26 cellular contexts compared by ENCODE assay signal in genomic region chr20:61350500-61351250, GRCh38.
A peak's percentile ranks its signal among the peaks of the same experiment; 100 is the strongest.
DNase-seq lines count a peak whose midpoint lies in the region; TF ChIP-seq lines count a peak whose summit lies in the region.
"Had no signal": no experiment of that assay in that cellular context is flagged by ENCODE, and none has a peak within 500 bp of the region (broad histone marks: within the 10 kb centered on the region; RNA-seq: fewer than 3 reads in every experiment).

No MANE protein-coding gene starts in this region.

- no peak overlapping the region for H3K4me3 Mint-ChIP-seq in progenitor cell of endocrine pancreas (ENCODE audit: low read depth)
- no peak overlapping the region for H3K4me3 Mint-ChIP-seq in activated T-helper 2 cell treated with anti-CD3 and anti-CD28 coated beads, Interferon-gamma antibody, Interleukin-2, Interleukin-4, amounts not matched to agents 10 μg/mL and 5 μg/mL and 100 μg/mL, durations not matched to agents 14 hours and 24 hours and 36 hours (ENCODE audit: low read depth)
- H3K4me3 Mint-ChIP-seq: activated CD4-positive, alpha-beta T cell treated with anti-CD3 and anti-CD28 coated beads, Interleukin-2, amount 10 ng/mL, durations not matched to agents 7 days and 5 days; CD14-positive monocyte; central memory CD8-positive, alpha-beta T cell; memory B cell had no signal

- H3K36me3 Mint-ChIP-seq in progenitor cell of endocrine pancreas (ENCODE audit: insufficient read depth): no peaks in the 10 kb centered on the region
- no peaks in the 10 kb centered on the region for H3K36me3 Mint-ChIP-seq in activated T-helper 2 cell treated with anti-CD3 and anti-CD28 coated beads, Interferon-gamma antibody, Interleukin-2, Interleukin-4, amounts not matched to agents 10 μg/mL and 5 μg/mL and 100 μg/mL, durations not matched to agents 14 hours and 24 hours and 36 hours (ENCODE audit: low read depth)
- H3K36me3 Mint-ChIP-seq: CD14-positive monocyte, memory B cell had no signal

- in situ Hi-C loops in astrocyte of the cerebellum (cut with HindIII; ENCODE audit: low sequenced_read_pairs): loop anchor here (5.0 kb wide), 2 partner anchors 37 to 72 kb away; no protein-coding TSS in a partner anchor

- H3K27me3 Mint-ChIP-seq in progenitor cell of endocrine pancreas: peaks cover 22% of the 10 kb centered on the region
- no peaks in the 10 kb centered on the region for H3K27me3 Mint-ChIP-seq in activated T-helper 2 cell treated with anti-CD3 and anti-CD28 coated beads, Interferon-gamma antibody, Interleukin-2, Interleukin-4, amounts not matched to agents 10 μg/mL and 5 μg/mL and 100 μg/mL, durations not matched to agents 14 hours and 24 hours and 36 hours (ENCODE audit: low read depth)
- H3K27me3 Mint-ChIP-seq: activated CD4-positive, alpha-beta T cell treated with anti-CD3 and anti-CD28 coated beads, Interleukin-2, amount 10 ng/mL, durations not matched to agents 7 days and 5 days; memory B cell had no signal

- intact Hi-C loops in activated T-helper 2 cell treated with anti-CD3 and anti-CD28 coated beads, Interferon-gamma antibody, Interleukin-2, Interleukin-4, amounts not matched to agents 10 μg/mL and 5 μg/mL and 100 μg/mL, durations not matched to agents 14 hours and 24 hours and 36 hours (cut with micrococcal nuclease): no loop called here

- peaks cover 13% of the 10 kb centered on the region for H3K4me1 Mint-ChIP-seq in progenitor cell of endocrine pancreas (ENCODE audit: low read depth)
- H3K4me1 Mint-ChIP-seq in activated T-helper 2 cell treated with anti-CD3 and anti-CD28 coated beads, Interferon-gamma antibody, Interleukin-2, Interleukin-4, amounts not matched to agents 10 μg/mL and 5 μg/mL and 100 μg/mL, durations not matched to agents 14 hours and 24 hours and 36 hours (ENCODE audit: low read depth): no peaks in the 10 kb centered on the region
- H3K4me1 Mint-ChIP-seq: activated CD4-positive, alpha-beta T cell treated with anti-CD3 and anti-CD28 coated beads, Interleukin-2, amount 10 ng/mL, durations not matched to agents 7 days and 5 days; central memory CD8-positive, alpha-beta T cell; memory B cell had no signal

- TF ChIP-seq CTCF in HFF-Myc (IDR thresholded peaks at IDR 0.05; ENCODE audit: low read depth, low read length, missing control alignments) (peak; percentile 13), astrocyte of the cerebellum (IDR thresholded peaks at IDR 0.05; ENCODE audit: low read depth, low read length, missing control alignments) (peak; percentile 5), progenitor cell of endocrine pancreas (IDR thresholded peaks at IDR 0.05; ENCODE audit: unreplicated experiment) (peak; percentile 23)

- H3K4me3 ChIP-seq in HFF-Myc (replicated peaks; ENCODE audit: low read depth, low read length) (no peak overlapping the region), astrocyte of the cerebellum (ENCODE audit: low read depth, low read length) (no peak overlapping the region)
- H3K4me3 ChIP-seq: dorsolateral prefrontal cortex, right atrium auricular region had no signal

- H3K27ac Mint-ChIP-seq in progenitor cell of endocrine pancreas: no peak overlapping the region
- no peak overlapping the region for H3K27ac Mint-ChIP-seq in activated T-helper 2 cell treated with anti-CD3 and anti-CD28 coated beads, Interferon-gamma antibody, Interleukin-2, Interleukin-4, amounts not matched to agents 10 μg/mL and 5 μg/mL and 100 μg/mL, durations not matched to agents 14 hours and 24 hours and 36 hours
- H3K27ac Mint-ChIP-seq: activated CD4-positive, alpha-beta T cell treated with anti-CD3 and anti-CD28 coated beads, Interleukin-2, amount 10 ng/mL, durations not matched to agents 7 days and 5 days; CD14-positive monocyte; memory B cell had no signal

- no peak for DNase-seq in HFF-Myc (ENCODE audit: extremely low read depth, low read depth)
- DNase-seq in astrocyte of the cerebellum (ENCODE audit: low read depth): no peak
- peak; percentile 43 for DNase-seq in iPS-NIHi7 (ENCODE audit: extremely low spot score)
- no peak for DNase-seq in progenitor cell of endocrine pancreas (ENCODE audit: low spot score, unreplicated experiment)
- no peak for DNase-seq in activated T-helper 2 cell treated with anti-CD3 and anti-CD28 coated beads, Interferon-gamma antibody, Interleukin-2, Interleukin-4, amounts not matched to agents 10 μg/mL and 5 μg/mL and 100 μg/mL, durations not matched to agents 14 hours and 24 hours and 36 hours (ENCODE audit: low spot score)
- DNase-seq in glomerular visceral epithelial cell (ENCODE audit: extremely low spot score): no peak
- no peak for DNase-seq in AML-193 (lab: John Stamatoyannopoulos, UW)
- no peak for DNase-seq in COLO829 (ENCODE audit: low spot score)
- DNase-seq: activated CD4-positive, alpha-beta T cell treated with anti-CD3 and anti-CD28 coated beads, Interleukin-2, amount 10 ng/mL, durations not matched to agents 7 days and 5 days; activated naive CD4-positive, alpha-beta T cell treated with anti-CD3 and anti-CD28 coated beads, Interleukin-2, amount 50 U/mL, for 16 hours; activated T-cell treated with anti-CD3 and anti-CD28 coated beads, Interleukin-2, amount 50 U/mL, for 48 hours; DMS 273 treated with DMSO at 0.1 percent for 48 hours; dorsolateral prefrontal cortex; head of caudate nucleus; Kasumi-1; left colon; NCI-H1694 treated with DMSO at 0.1 percent for 48 hours; NCI-H2171; NCI-H524; stimulated activated CD4-positive, alpha-beta T cell treated with anti-CD3 and anti-CD28 coated beads, Interleukin-4, amount 100 ng/mL, for 4 hours; stimulated activated naive CD4-positive, alpha-beta T cell; T-helper 2 cell had no signal

- H3K9me3 Mint-ChIP-seq in progenitor cell of endocrine pancreas (ENCODE audit: low read depth): no peaks in the 10 kb centered on the region
- no peaks in the 10 kb centered on the region for H3K9me3 Mint-ChIP-seq in activated T-helper 2 cell treated with anti-CD3 and anti-CD28 coated beads, Interferon-gamma antibody, Interleukin-2, Interleukin-4, amounts not matched to agents 10 μg/mL and 5 μg/mL and 100 μg/mL, durations not matched to agents 14 hours and 24 hours and 36 hours
- H3K9me3 Mint-ChIP-seq: central memory CD8-positive, alpha-beta T cell had no signal
